8 cellular contexts compared by ENCODE assay signal in genomic region chr19:7636691-7637373, GRCh38. TPM values are rescaled to one million over a fixed set of nuclear protein-coding genes. Genes with fewer than 3 reads are reported as not detected.
DNase-seq lines count a peak whose midpoint lies in the region; ATAC-seq and TF ChIP-seq lines count a peak whose summit lies in the region.

Gene STXBP2 (plus strand): TSS chr19:7637110. CDS start chr19:7637150, 40 bp downstream.

- H3K36me3 Mint-ChIP-seq in activated CD8-positive, alpha-beta T cell treated with anti-CD3 and anti-CD28 coated beads, Interleukin-2, amount 10 ng/mL, durations not matched to agents 7 days and 5 days (ENCODE audit: low read depth): peaks cover 22% of the 10 kb centered on the region
- H3K36me3 Mint-ChIP-seq in effector memory CD8-positive, alpha-beta T cell (ENCODE audit: insufficient read depth): peaks cover 36% of the 10 kb centered on the region

- CTCF ChIA-PET in activated CD8-positive, alpha-beta T cell treated with anti-CD3 and anti-CD28 coated beads, Interleukin-2, amount 10 ng/mL, durations not matched to agents 7 days and 5 days (lab: Charles Lee): interaction anchor here (1.0 to 2.9 kb wide), 4 partner anchors 15 to 164 kb away, joined by 3 to 15 read pairs (median 3); partner anchors contain the start of gene TRAPPC5

- peak; percentile 69 for ATAC-seq in HG03045 (IDR thresholded peaks at IDR 0.05; ENCODE audit: unreplicated experiment)
- ATAC-seq in activated CD8-positive, alpha-beta T cell treated with anti-CD3 and anti-CD28 coated beads, Interleukin-2, amount 10 ng/mL, durations not matched to agents 7 days and 5 days: peak; percentile 93
- peak; percentile 96 for ATAC-seq in effector memory CD8-positive, alpha-beta T cell (replicated peaks)
- peak; percentile 99 for ATAC-seq in mucosa of descending colon
- no peak for ATAC-seq in GM19395 (IDR thresholded peaks at IDR 0.05; ENCODE audit: unreplicated experiment)

- no peaks in the 10 kb centered on the region for H3K27me3 Mint-ChIP-seq in activated CD8-positive, alpha-beta T cell treated with anti-CD3 and anti-CD28 coated beads, Interleukin-2, amount 10 ng/mL, durations not matched to agents 7 days and 5 days (ENCODE audit: low read depth)
- no peaks in the 10 kb centered on the region for H3K27me3 Mint-ChIP-seq in effector memory CD8-positive, alpha-beta T cell

- no peaks in the 10 kb centered on the region for H3K36me3 ChIP-seq in mucosa of descending colon (ENCODE audit: low read depth)

- TF ChIP-seq CTCF in GM12875 (IDR thresholded peaks at IDR 0.05; ENCODE audit: borderline replicate concordance, insufficient read depth, low read depth, low read length): peak; percentile 26; the same call in 1 of the 2 replicates
- peak; percentile 31 for TF ChIP-seq CTCF in mucosa of descending colon (IDR thresholded peaks at IDR 0.05)

- POLR2A ChIA-PET in activated CD8-positive, alpha-beta T cell treated with anti-CD3 and anti-CD28 coated beads, Interleukin-2, amount 10 ng/mL, durations not matched to agents 7 days and 5 days (lab: Charles Lee): interaction anchor here (0.9 to 1.5 kb wide), 5 partner anchors 8 to 69 kb away, joined by 3 to 5 read pairs (median 3); partner anchors contain the start of genes MCEMP1 and RETN

- intact Hi-C loops in mucosa of descending colon (cut with DNase I, micrococcal nuclease): no loop called here

- peak within 1 kb of the TSS; percentile 66 for H3K4me3 ChIP-seq in GM12875 (ENCODE audit: low read depth, low read length)
- peak within 1 kb of the TSS; percentile 81 for H3K4me3 ChIP-seq in mucosa of descending colon

- peak within 1 kb of the TSS; percentile 80 for H3K4me3 Mint-ChIP-seq in activated CD8-positive, alpha-beta T cell treated with anti-CD3 and anti-CD28 coated beads, Interleukin-2, amount 10 ng/mL, durations not matched to agents 7 days and 5 days
- peak within 1 kb of the TSS; percentile 83 to 86 for H3K4me3 Mint-ChIP-seq in effector memory CD8-positive, alpha-beta T cell

- H3K9me3 Mint-ChIP-seq in activated CD8-positive, alpha-beta T cell treated with anti-CD3 and anti-CD28 coated beads, Interleukin-2, amount 10 ng/mL, durations not matched to agents 7 days and 5 days (ENCODE audit: insufficient read depth): no peaks in the 10 kb centered on the region
- H3K9me3 Mint-ChIP-seq in effector memory CD8-positive, alpha-beta T cell: no peaks in the 10 kb centered on the region

- peaks cover 6% of the 10 kb centered on the region for H3K4me1 ChIP-seq in mucosa of descending colon (ENCODE audit: low read depth)

- peak within 1 kb of the TSS; percentile 92 for H3K27ac Mint-ChIP-seq in activated CD8-positive, alpha-beta T cell treated with anti-CD3 and anti-CD28 coated beads, Interleukin-2, amount 10 ng/mL, durations not matched to agents 7 days and 5 days
- peak within 1 kb of the TSS; percentile 94 for H3K27ac Mint-ChIP-seq in effector memory CD8-positive, alpha-beta T cell

- DNase-seq in NCI-H460 (ENCODE audit: extremely low read depth, low read depth): peak; percentile 42
- DNase-seq in activated CD8-positive, alpha-beta T cell treated with anti-CD3 and anti-CD28 coated beads, Interleukin-2, amount 10 ng/mL, durations not matched to agents 7 days and 5 days: peak; percentile 94
- peak; percentile 86 to 92 (median 91) for DNase-seq in effector memory CD8-positive, alpha-beta T cell
- peak; percentile 93 to 97 (median 95) for DNase-seq in mucosa of descending colon
- DNase-seq in stimulated activated CD8-positive, alpha-beta memory T cell treated with anti-CD3 and anti-CD28 coated beads, Interleukin-7, amount 100 ng/mL, for 48 hours (ENCODE audit: extremely low read depth in 1 of 2, low read depth in 1 of 2): peak; percentile 73 to 79

- H3K4me1 Mint-ChIP-seq in activated CD8-positive, alpha-beta T cell treated with anti-CD3 and anti-CD28 coated beads, Interleukin-2, amount 10 ng/mL, durations not matched to agents 7 days and 5 days (ENCODE audit: low read depth): peaks cover 40% of the 10 kb centered on the region
- peaks cover 23 to 30% of the 10 kb centered on the region in 2 donors for H3K4me1 Mint-ChIP-seq in effector memory CD8-positive, alpha-beta T cell (ENCODE audit: low read depth in 2 of 2)

- no peaks in the 10 kb centered on the region for H3K9me3 ChIP-seq in mucosa of descending colon

RNA-seq across cellular contexts. Expression of gene STXBP2, which starts in this region (rescaled TPM):
- total RNA-seq in NCI-H460 (2014; rRNA removed; shearing (Covaris generic)): 18.9 and 19.4 TPM in 2 replicates
- polyA plus RNA-seq in NCI-H460 (2014; cell fraction: nucleus; rRNA removed): 21.0 and 21.7 TPM in 2 replicates
- 100 to 1,000 TPM; 162 to 168 TPM for total RNA-seq in activated CD8-positive, alpha-beta T cell treated with anti-CD3 and anti-CD28 coated beads, Interleukin-2, amount 10 ng/mL, durations not matched to agents 7 days and 5 days
- total RNA-seq in mucosa of descending colon: 100 to 1,000 TPM; 114 to 209 (median 183) TPM

Comparison
In these comparisons a context has a peak if more than half of its experiments do, and no peak if none do; other contexts are left out.
1. DNase-seq: peak in every context shown above with its lines; median percentile 95 in mucosa of descending colon; 94 in activated CD8-positive, alpha-beta T cell treated with anti-CD3 and anti-CD28 coated beads, Interleukin-2, amount 10 ng/mL, durations not matched to agents 7 days and 5 days; 91 in effector memory CD8-positive, alpha-beta T cell; 76 in stimulated activated CD8-positive, alpha-beta memory T cell treated with anti-CD3 and anti-CD28 coated beads, Interleukin-7, amount 100 ng/mL, for 48 hours; 42 in NCI-H460.